Comparison of ENCODE assay signal across 24 cellular contexts in the genomic region with DNA sequence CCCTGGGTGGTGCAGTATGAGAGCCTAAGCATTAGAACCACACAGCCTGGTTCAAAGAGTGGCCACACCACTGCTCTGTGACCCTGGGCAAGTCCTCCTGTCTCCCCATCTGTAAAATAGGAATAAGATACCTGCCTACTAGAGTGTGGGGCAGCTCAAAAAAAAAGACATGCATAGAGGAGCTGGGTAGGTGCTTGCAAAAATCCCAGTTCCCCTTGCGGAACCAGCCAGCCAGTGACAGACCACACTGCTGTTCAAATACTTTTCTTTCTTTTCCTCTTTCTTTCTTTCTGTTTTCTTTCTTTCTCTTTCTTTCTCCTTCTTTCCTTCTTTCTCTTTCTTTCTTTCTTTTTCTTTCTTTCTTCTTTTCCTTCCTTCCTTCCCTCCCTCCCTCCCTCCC.
"Had no signal": no experiment of that assay in that cellular context is flagged by ENCODE, and none has a peak within 500 bp of the region (broad histone marks: within the 10 kb centered on the region; RNA-seq: fewer than 3 reads in every experiment).

No MANE protein-coding gene starts in this region.

- H3K4me3 Mint-ChIP-seq: activated CD4-positive, alpha-beta memory T cell treated with anti-CD3 and anti-CD28 coated beads, Interleukin-2, amount 10 ng/mL, durations not matched to agents 7 days and 5 days; activated naive CD4-positive, alpha-beta T cell treated with anti-CD3 and anti-CD28 coated beads for 36 hours; activated T-cell treated with anti-CD3 and anti-CD28 coated beads, Interleukin-2, amount 50 U/mL, for 24 hours; nephron progenitor cell had no signal

- H3K27ac Mint-ChIP-seq: activated CD4-positive, alpha-beta memory T cell treated with anti-CD3 and anti-CD28 coated beads, Interleukin-2, amount 10 ng/mL, durations not matched to agents 7 days and 5 days; activated naive CD4-positive, alpha-beta T cell treated with anti-CD3 and anti-CD28 coated beads for 36 hours; activated T-cell treated with anti-CD3 and anti-CD28 coated beads, Interleukin-2, amount 50 U/mL, for 24 hours; activated T-helper 2 cell treated with anti-CD3 and anti-CD28 coated beads, Interferon-gamma antibody, Interleukin-2, Interleukin-4, amounts not matched to agents 10 μg/mL and 5 μg/mL and 100 μg/mL, durations not matched to agents 14 hours and 24 hours and 36 hours; nephron progenitor cell had no signal

- H3K9me3 Mint-ChIP-seq: activated CD4-positive, alpha-beta memory T cell treated with anti-CD3 and anti-CD28 coated beads, Interleukin-2, amount 10 ng/mL, durations not matched to agents 7 days and 5 days; activated naive CD4-positive, alpha-beta T cell treated with anti-CD3 and anti-CD28 coated beads for 36 hours; activated T-cell treated with anti-CD3 and anti-CD28 coated beads, Interleukin-2, amount 50 U/mL, for 24 hours; activated T-helper 2 cell treated with anti-CD3 and anti-CD28 coated beads, Interferon-gamma antibody, Interleukin-2, Interleukin-4, amounts not matched to agents 10 μg/mL and 5 μg/mL and 100 μg/mL, durations not matched to agents 14 hours and 24 hours and 36 hours; nephron progenitor cell had no signal

- ATAC-seq: left lung had no signal

- H3K4me1 Mint-ChIP-seq: activated CD4-positive, alpha-beta memory T cell treated with anti-CD3 and anti-CD28 coated beads, Interleukin-2, amount 10 ng/mL, durations not matched to agents 7 days and 5 days had no signal

- H3K9me3 ChIP-seq: left lung, sigmoid colon, tibial artery had no signal

- H3K36me3 ChIP-seq: left lung, sigmoid colon, tibial artery had no signal

- H3K36me3 Mint-ChIP-seq: brain had no signal

- FAIRE-seq: endometrium, keratinocyte, TTC549, urothelium cell line had no signal

- DNase-seq: activated CD4-positive, alpha-beta memory T cell treated with anti-CD3 and anti-CD28 coated beads, Interleukin-2, amount 10 ng/mL, durations not matched to agents 7 days and 5 days; activated CD4-positive, alpha-beta T cell treated with anti-CD3 and anti-CD28 coated beads for 4 hours; activated naive CD4-positive, alpha-beta T cell treated with anti-CD3 and anti-CD28 coated beads for 36 hours; activated T-cell treated with anti-CD3 and anti-CD28 coated beads, Interleukin-2, amount 50 U/mL, for 24 hours; anterior cingulate cortex; central memory CD4-positive, alpha-beta T cell; erythroblast; foreskin melanocyte; hypothalamus; left lung; midbrain; nephron progenitor cell; nucleus accumbens; sigmoid colon; stimulated activated CD4-positive, alpha-beta T cell treated with anti-CD3 and anti-CD28 coated beads, Interleukin-4, amount 100 ng/mL, for 4 hours; stimulated activated naive CD4-positive, alpha-beta T cell treated with Interleukin-2 at 50 U/mL for 16 hours; tibial artery had no signal

- H3K27ac ChIP-seq: coronary artery, left lung, sigmoid colon, tibial artery had no signal

- H3K27me3 ChIP-seq: left lung, sigmoid colon, tibial artery had no signal

- H3K4me3 ChIP-seq: coronary artery, left lung, sigmoid colon, tibial artery had no signal
